ENCODE assay signal across 8 cellular contexts in genomic region chr11:117816151-117816741, GRCh38. TPM values are rescaled to one million over a fixed set of nuclear protein-coding genes. Genes with fewer than 3 reads are reported as not detected.
DNase-seq lines count a peak whose midpoint lies in the region; ATAC-seq and TF ChIP-seq lines count a peak whose summit lies in the region.

No MANE protein-coding gene starts in this region.

- H3K27me3 Mint-ChIP-seq in activated T-cell treated with anti-CD3 and anti-CD28 coated beads, Interleukin-2, amount 50 U/mL, for 4 hours (ENCODE audit: low read depth) = no peaks in the 10 kb centered on the region
- H3K27me3 Mint-ChIP-seq in activated B cell treated with CpG ODN at 0.5 μM for 24 hours = no peaks in the 10 kb centered on the region

- no peak for DNase-seq in activated T-cell treated with anti-CD3 and anti-CD28 coated beads, Interleukin-2, amount 50 U/mL, for 4 hours
- no peak for DNase-seq in activated T-cell treated with anti-CD3 and anti-CD28 coated beads, Interleukin-2, amount 50 U/mL, for 1 hour
- no peak for DNase-seq in activated B cell treated with CpG ODN at 0.5 μM for 24 hours
- DNase-seq in iPS-NIHi7 (ENCODE audit: extremely low spot score) = peak; percentile 57
- no peak for DNase-seq in upper lobe of right lung
- DNase-seq in AG08396 (ENCODE audit: low spot score) = no peak

- no peaks in the 10 kb centered on the region for H3K36me3 ChIP-seq in upper lobe of right lung

- H3K27me3 ChIP-seq in upper lobe of right lung = no peaks in the 10 kb centered on the region

- peaks cover 48% of the 10 kb centered on the region for H3K4me1 Mint-ChIP-seq in activated T-cell treated with anti-CD3 and anti-CD28 coated beads, Interleukin-2, amount 50 U/mL, for 4 hours (ENCODE audit: low read depth)
- peaks cover 70% of the 10 kb centered on the region for H3K4me1 Mint-ChIP-seq in activated B cell treated with CpG ODN at 0.5 μM for 24 hours

- no peaks in the 10 kb centered on the region for H3K36me3 Mint-ChIP-seq in activated T-cell treated with anti-CD3 and anti-CD28 coated beads, Interleukin-2, amount 50 U/mL, for 4 hours (ENCODE audit: insufficient read depth)
- H3K36me3 Mint-ChIP-seq in activated B cell treated with CpG ODN at 0.5 μM for 24 hours (ENCODE audit: low read depth) = no peaks in the 10 kb centered on the region

- TF ChIP-seq CTCF in activated B cell treated with CpG ODN at 0.5 μM for 24 hours (IDR thresholded peaks at IDR 0.05) = no peak
- no peak for TF ChIP-seq CTCF in upper lobe of right lung (IDR thresholded peaks at IDR 0.05)

- no peaks in the 10 kb centered on the region for H3K9me3 ChIP-seq in upper lobe of right lung

- peak overlapping the region; percentile 20 for H3K4me3 Mint-ChIP-seq in activated T-cell treated with anti-CD3 and anti-CD28 coated beads, Interleukin-2, amount 50 U/mL, for 4 hours
- H3K4me3 Mint-ChIP-seq in activated B cell treated with CpG ODN at 0.5 μM for 24 hours = peak overlapping the region; percentile 88

- peak overlapping the region; percentile 71 for H3K27ac ChIP-seq in upper lobe of right lung

- no peak for ATAC-seq in activated T-cell treated with anti-CD3 and anti-CD28 coated beads, Interleukin-2, amount 50 U/mL, for 4 hours
- no peak for ATAC-seq in activated B cell treated with CpG ODN at 0.5 μM for 24 hours (ENCODE audit: low read depth)
- ATAC-seq in upper lobe of right lung = no peak
- ATAC-seq in GM19452 (IDR thresholded peaks at IDR 0.05; ENCODE audit: unreplicated experiment) = no peak
- ATAC-seq in GM18520 (IDR thresholded peaks at IDR 0.05; ENCODE audit: unreplicated experiment) = no peak

- no peak overlapping the region for H3K4me3 ChIP-seq in upper lobe of right lung

- intact Hi-C loops in activated B cell treated with CpG ODN at 0.5 μM for 24 hours (cut with micrococcal nuclease) (loop anchor here (5.0 kb wide), 1 partner anchor 489 kb away; the partner anchor contains the start of gene CEP164), upper lobe of right lung (cut with DNase I) (no loop called here)

- CTCF ChIA-PET in activated B cell treated with CpG ODN at 0.5 μM for 24 hours (lab: Charles Lee) = interaction anchor here (0.6 to 11.0 kb wide), 18 partner anchors 9 to 589 kb away, joined by 3 to 265 read pairs (median 6); partner anchors contain the start of gene IL10RA

- H3K27ac Mint-ChIP-seq in activated B cell treated with CpG ODN at 0.5 μM for 24 hours = peak overlapping the region; percentile 97

- H3K4me1 ChIP-seq in upper lobe of right lung = peaks cover 43% of the 10 kb centered on the region

- POLR2A ChIA-PET in activated B cell treated with CpG ODN at 0.5 μM for 24 hours (lab: Charles Lee) = interaction anchor here (0.8 to 6.6 kb wide), 26 partner anchors 8 to 756 kb away, joined by 3 to 132 read pairs (median 10); partner anchors contain the start of genes ARCN1, CEP164, FXYD2 and IL10RA

- no peaks in the 10 kb centered on the region for H3K9me3 Mint-ChIP-seq in activated T-cell treated with anti-CD3 and anti-CD28 coated beads, Interleukin-2, amount 50 U/mL, for 4 hours
- H3K9me3 Mint-ChIP-seq in activated B cell treated with CpG ODN at 0.5 μM for 24 hours = no peaks in the 10 kb centered on the region

RNA-seq across cellular contexts. Expression of gene FXYD2, which starts 8.3 kb away (rescaled TPM):
- under 1 TPM; 0.63 to 0.66 (median 0.63) TPM for total RNA-seq in activated T-cell treated with anti-CD3 and anti-CD28 coated beads, Interleukin-2, amount 50 U/mL, for 4 hours
- 40.4 and 44.6 TPM in 2 replicates for total RNA-seq in activated B cell treated with CpG ODN at 0.5 μM for 24 hours
- total RNA-seq in upper lobe of right lung = 3.6 TPM

RNA-seq across cellular contexts. Expression of gene DSCAML1, which starts 19.2 kb away (rescaled TPM):
- total RNA-seq in activated T-cell treated with anti-CD3 and anti-CD28 coated beads, Interleukin-2, amount 50 U/mL, for 4 hours = not detected
- 1.5 and 3.6 TPM in 2 replicates for total RNA-seq in activated B cell treated with CpG ODN at 0.5 μM for 24 hours
- total RNA-seq in upper lobe of right lung = 1.3 TPM
